8 cellular contexts compared by ENCODE assay signal in the genomic region with DNA sequence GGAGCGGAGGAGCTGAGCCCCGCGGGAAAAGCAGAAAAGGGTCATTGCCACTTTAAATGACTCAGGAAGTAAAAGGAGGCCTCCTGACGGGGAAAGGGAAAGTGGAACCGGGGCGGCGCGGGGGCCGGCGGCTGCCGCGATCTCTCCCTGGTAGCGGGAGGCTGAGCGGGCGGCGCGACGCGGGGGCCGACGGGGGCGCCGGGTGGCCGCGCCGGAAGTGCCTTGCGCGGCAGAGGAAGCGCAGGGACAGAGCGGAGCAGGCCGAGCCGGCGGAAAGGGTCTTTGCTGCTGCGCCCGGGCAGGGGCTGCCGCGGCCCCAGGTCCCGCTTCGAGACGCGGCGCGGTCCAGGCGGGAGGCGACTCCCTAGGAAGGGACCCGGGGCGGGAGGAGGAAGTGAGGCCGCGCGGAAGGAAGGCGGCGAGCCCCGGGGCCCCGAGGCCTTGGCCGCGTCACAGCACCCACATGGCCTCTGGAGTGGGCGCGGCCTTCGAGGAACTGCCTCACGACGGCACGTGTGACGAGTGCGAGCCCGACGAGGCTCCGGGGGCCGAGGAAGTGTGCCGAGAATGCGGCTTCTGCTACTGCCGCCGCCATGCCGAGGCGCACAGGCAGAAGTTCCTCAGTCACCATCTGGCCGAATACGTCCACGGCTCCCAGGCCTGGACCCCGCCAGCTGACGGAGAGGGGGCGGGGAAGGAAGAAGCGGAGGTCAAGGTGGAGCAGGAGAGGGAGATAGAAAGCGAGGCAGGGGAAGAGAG. TPM values are rescaled to one million over a fixed set of nuclear protein-coding genes. Genes with fewer than 3 reads are reported as not detected.
DNase-seq lines count a peak whose midpoint lies in the region; ATAC-seq and TF ChIP-seq lines count a peak whose summit lies in the region.

A gene with protein sequence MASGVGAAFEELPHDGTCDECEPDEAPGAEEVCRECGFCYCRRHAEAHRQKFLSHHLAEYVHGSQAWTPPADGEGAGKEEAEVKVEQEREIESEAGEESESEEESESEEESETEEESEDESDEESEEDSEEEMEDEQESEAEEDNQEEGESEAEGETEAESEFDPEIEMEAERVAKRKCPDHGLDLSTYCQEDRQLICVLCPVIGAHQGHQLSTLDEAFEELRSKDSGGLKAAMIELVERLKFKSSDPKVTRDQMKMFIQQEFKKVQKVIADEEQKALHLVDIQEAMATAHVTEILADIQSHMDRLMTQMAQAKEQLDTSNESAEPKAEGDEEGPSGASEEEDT (plus strand): TSS at position 127 of the 759 bp plus-strand sequence. CDS start 337 bp downstream, at position 464.

- H3K4me3 Mint-ChIP-seq in T-helper 17 cell: peak within 1 kb of the TSS; percentile 93

- H3K36me3 Mint-ChIP-seq in T-helper 17 cell (ENCODE audit: low read depth): peaks cover 9% of the 10 kb centered on the region

- H3K27ac ChIP-seq in right atrium auricular region: peak within 1 kb of the TSS; percentile 93
- peak within 1 kb of the TSS; percentile 88 for H3K27ac ChIP-seq in vagina

- peaks cover 16% of the 10 kb centered on the region for H3K4me1 Mint-ChIP-seq in T-helper 17 cell

- peak; percentile 95 for ATAC-seq in HG02571 (IDR thresholded peaks at IDR 0.05; ENCODE audit: unreplicated experiment)
- ATAC-seq in T-helper 17 cell: peak; percentile 87

- H3K4me3 ChIP-seq in GM12864 (ENCODE audit: low read depth, low read length) (peak within 1 kb of the TSS; percentile 81), right atrium auricular region (peak within 1 kb of the TSS; percentile 70 to 83), vagina (peak within 1 kb of the TSS; percentile 77 to 91)

- H3K9me3 ChIP-seq in T-helper 17 cell (ENCODE audit: control insufficient read depth, low read length, poor library complexity, severe bottlenecking) (no peaks in the 10 kb centered on the region), right atrium auricular region (peaks cover 0 to 13% of the 10 kb centered on the region in 2 donors), vagina (no peaks in the 10 kb centered on the region)

- DNase-seq in GM12864 (ENCODE audit: low read depth) (peak; percentile 55), NCI-H1092 treated with DMSO at 0.1 percent for 48 hours (lab: John Stamatoyannopoulos, UW) (peak; percentile 68), T-helper 17 cell (peak; percentile 64 to 66 (median 65)), amygdala (lab: John Stamatoyannopoulos, UW) (peak in 54 of 56 donors; percentile 8 to 89 (median 75)), right atrium auricular region (ENCODE audit: low spot score) (peak; percentile 83), putamen (ENCODE audit: low spot score) (peak; percentile 91), vagina (ENCODE audit: extremely low spot score in 2 of 2) (no peak)

- H3K36me3 ChIP-seq in right atrium auricular region (no peaks in the 10 kb centered on the region), vagina (no peaks in the 10 kb centered on the region)

- peak in 1 of 2 donors; percentile 33 for TF ChIP-seq POLR2A in vagina (IDR thresholded peaks at IDR 0.05)

- H3K27me3 ChIP-seq in right atrium auricular region: no peaks in the 10 kb centered on the region
- no peaks in the 10 kb centered on the region for H3K27me3 ChIP-seq in vagina

- TF ChIP-seq CTCF in GM12864 (IDR thresholded peaks at IDR 0.05; ENCODE audit: low read depth, low read length, missing control alignments): no peak
- TF ChIP-seq CTCF in right atrium auricular region (IDR thresholded peaks at IDR 0.05): no peak
- peak in 1 of 3 experiments; percentile 22 for TF ChIP-seq CTCF in vagina (IDR thresholded peaks at IDR 0.05)

- H3K27ac Mint-ChIP-seq in T-helper 17 cell: peak within 1 kb of the TSS; percentile 93

- intact Hi-C loops in vagina (cut with DNase I): no loop called here

- peaks cover 8% of the 10 kb centered on the region for H3K27me3 Mint-ChIP-seq in T-helper 17 cell

- H3K4me1 ChIP-seq in right atrium auricular region (peaks cover 0 to 24% of the 10 kb centered on the region in 2 donors), vagina (peaks cover 29% of the 10 kb centered on the region)

RNA-seq across cellular contexts. Expression of the gene that starts here (rescaled TPM):
- total RNA-seq in T-helper 17 cell: 10 to 100 TPM; 28.9 to 41.2 TPM
- total RNA-seq in right atrium auricular region: 10 to 100 TPM; 22.1 to 35.4 TPM
- 27.7 TPM for total RNA-seq in vagina

Comparison
In these comparisons a context has a peak if more than half of its experiments do, and no peak if none do; other contexts are left out.
1. DNase-seq: peak in GM12864 (single experiment), NCI-H1092 treated with DMSO at 0.1 percent for 48 hours (single experiment), T-helper 17 cell (3 of 3), amygdala (54 of 56), right atrium auricular region (single experiment) and putamen (single experiment); none in vagina (0 of 2).
2. Peak in every context shown above with its lines, with median percentiles within 50 percentile points of each other: H3K4me3 ChIP-seq.